Comparison of ENCODE assay signal across 7 cellular contexts in genomic region chr2:122164964-122165363, GRCh38.
"Had no signal": no experiment of that assay in that cellular context is flagged by ENCODE, and none has a peak within 500 bp of the region (broad histone marks: within the 10 kb centered on the region; RNA-seq: fewer than 3 reads in every experiment).

No MANE protein-coding gene starts in this region.

- H3K27ac ChIP-seq: HL-60, KMS-11 had no signal

- FAIRE-seq: HTR-8/SVneo, K562 had no signal

- H3K4me2 ChIP-seq: KMS-11 had no signal

- DNase-seq: IMR-90, KBM-7, KG1 had no signal

- H3K9ac ChIP-seq: KMS-11 had no signal

- H3K4me3 ChIP-seq: K562 had no signal

- ATAC-seq: K562 had no signal
